ENCODE assay signal across 25 cellular contexts in the genomic region with DNA sequence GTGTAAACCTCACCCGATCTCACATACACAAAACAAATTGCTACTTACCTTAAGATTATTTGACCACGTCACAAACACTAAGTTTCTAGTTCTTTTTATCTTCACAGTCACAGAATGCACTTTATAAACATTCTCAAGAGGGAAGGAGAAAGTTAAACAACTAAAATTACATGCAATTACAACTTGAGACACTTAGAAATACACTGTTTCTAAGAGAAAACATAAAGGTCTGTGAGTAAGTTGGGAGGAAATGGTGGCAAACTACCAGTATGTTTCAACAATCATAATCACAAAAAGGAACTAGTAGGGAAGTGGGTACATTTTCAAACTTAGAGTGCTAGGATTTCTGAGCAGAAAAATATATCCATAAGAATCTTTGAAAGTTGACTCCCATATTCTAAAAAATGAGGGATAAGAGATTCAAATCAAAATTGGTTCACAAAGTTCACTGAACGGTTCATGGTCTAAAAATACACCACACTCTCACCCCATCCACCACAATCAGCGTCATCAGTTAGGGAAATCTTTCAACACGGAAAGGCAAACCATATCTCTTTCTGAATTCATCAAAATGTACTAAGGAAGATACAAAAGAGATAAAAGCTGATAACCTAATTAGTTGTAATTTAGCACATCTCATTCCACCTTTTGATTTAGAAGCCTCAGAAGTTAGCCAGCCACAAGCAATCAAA.
DNase-seq lines count a peak whose midpoint lies in the region; ATAC-seq, FAIRE-seq and TF ChIP-seq lines count a peak whose summit lies in the region.
"Had no signal": no experiment of that assay in that cellular context is flagged by ENCODE, and none has a peak within 500 bp of the region (broad histone marks: within the 10 kb centered on the region; RNA-seq: fewer than 3 reads in every experiment).

No MANE protein-coding gene starts in this region.

- TF ChIP-seq POLR2A in A549 (IDR thresholded peaks at IDR 0.05; ENCODE audit: low read length): no peak

- TF ChIP-seq EP300 in A549 (IDR thresholded peaks at IDR 0.05): no peak

- CTCF ChIA-PET in A549 (lab: Yijun Ruan, JAX): no interaction called here
- CTCF ChIA-PET in PC-9 (lab: Charles Lee): no interaction called here

- H3K4me3 Mint-ChIP-seq in activated T-helper 2 cell treated with anti-CD3 and anti-CD28 coated beads, Interferon-gamma antibody, Interleukin-2, Interleukin-4, amounts not matched to agents 10 μg/mL and 5 μg/mL and 100 μg/mL, durations not matched to agents 14 hours and 24 hours and 36 hours (ENCODE audit: low read depth): no peak overlapping the region
- no peak overlapping the region for H3K4me3 Mint-ChIP-seq in stimulated activated effector memory CD8-positive, alpha-beta T cell treated with anti-CD3 and anti-CD28 coated beads, Interleukin-12 subunit alpha, Interleukin-12 subunit beta, amount 100 ng/mL, for 72 hours
- H3K4me3 Mint-ChIP-seq: activated CD4-positive, alpha-beta T cell treated with anti-CD3 and anti-CD28 coated beads, Interleukin-2, amount 10 ng/mL, durations not matched to agents 24 days and 14 days; CD4-positive, alpha-beta memory T cell; effector memory CD8-positive, alpha-beta T cell; memory B cell; naive B cell had no signal

- ATAC-seq in A549 (no peak), GM18520 (IDR thresholded peaks at IDR 0.05; ENCODE audit: unreplicated experiment) (no peak)
- no peak for ATAC-seq in stimulated activated effector memory CD8-positive, alpha-beta T cell treated with anti-CD3 and anti-CD28 coated beads, Interleukin-12 subunit alpha, Interleukin-12 subunit beta, amount 100 ng/mL, for 72 hours
- ATAC-seq: effector memory CD8-positive, alpha-beta T cell; left cardiac atrium had no signal

- H2AFZ ChIP-seq in Loucy (ENCODE audit: low read length) (peak overlapping the region; percentile 59; the same call in 1 of the 2 replicates), PC-9 (no peak overlapping the region)

- no peak overlapping the region for H3K4me2 ChIP-seq in A549
- H3K4me2 ChIP-seq in Loucy (ENCODE audit: low read depth, low read length, poor library complexity, severe bottlenecking): no peak overlapping the region
- no peak overlapping the region for H3K4me2 ChIP-seq in PC-9
- H3K4me2 ChIP-seq: smooth muscle cell had no signal

- no TSS peak for BruUV-seq in PC-9 (replicated peaks; lab: Mats Ljungman, UMichigan)

- FAIRE-seq in A549 (lab: Jason Lieb, UNC): peak; percentile 13

- H3K27me3 ChIP-seq in Loucy (ENCODE audit: insufficient read depth, low read length, poor library complexity, severe bottlenecking): no peaks in the 10 kb centered on the region
- H3K27me3 ChIP-seq in PC-9 (ENCODE audit: insufficient read depth, low read depth): no peaks in the 10 kb centered on the region
- H3K27me3 ChIP-seq: transverse colon had no signal

- H3K36me3 ChIP-seq in Loucy (ENCODE audit: insufficient read depth, low read length) (no peaks in the 10 kb centered on the region), PC-9 (ENCODE audit: low read depth) (no peaks in the 10 kb centered on the region)
- H3K36me3 ChIP-seq: HAP-1, transverse colon had no signal

- H3K79me2 ChIP-seq in Loucy (ENCODE audit: insufficient read depth, low read length): no peaks in the 10 kb centered on the region
- H3K79me2 ChIP-seq in PC-9 (ENCODE audit: low read depth): no peaks in the 10 kb centered on the region

- 92% methylated on average over 5 of the region's 5 CpGs for WGBS in A549 (ENCODE audit: missing lambda C conversion rate)

- H3K27me3 Mint-ChIP-seq in activated T-helper 2 cell treated with anti-CD3 and anti-CD28 coated beads, Interferon-gamma antibody, Interleukin-2, Interleukin-4, amounts not matched to agents 10 μg/mL and 5 μg/mL and 100 μg/mL, durations not matched to agents 14 hours and 24 hours and 36 hours (ENCODE audit: low read depth): no peaks in the 10 kb centered on the region
- H3K27me3 Mint-ChIP-seq: activated CD4-positive, alpha-beta T cell treated with anti-CD3 and anti-CD28 coated beads, Interleukin-2, amount 10 ng/mL, durations not matched to agents 24 days and 14 days; CD4-positive, alpha-beta memory T cell; effector memory CD8-positive, alpha-beta T cell; memory B cell had no signal

- H3K4me3 ChIP-seq in A549: no peak overlapping the region
- H3K4me3 ChIP-seq in Loucy (ENCODE audit: low read length, poor library complexity, severe bottlenecking): no peak overlapping the region
- no peak overlapping the region for H3K4me3 ChIP-seq in PC-9
- H3K4me3 ChIP-seq: HAP-1, smooth muscle cell, transverse colon had no signal

- H3K27ac ChIP-seq in A549: no peak overlapping the region; a peak in 1 of 6 replicates
- no peak overlapping the region for H3K27ac ChIP-seq in PC-9

- no peaks in the 10 kb centered on the region for H4K20me1 ChIP-seq in Loucy (ENCODE audit: insufficient read depth, low read length, poor library complexity, severe bottlenecking)
- H4K20me1 ChIP-seq in PC-9 (ENCODE audit: insufficient read depth): no peaks in the 10 kb centered on the region

- no peaks in the 10 kb centered on the region for H3K4me1 Mint-ChIP-seq in activated T-helper 2 cell treated with anti-CD3 and anti-CD28 coated beads, Interferon-gamma antibody, Interleukin-2, Interleukin-4, amounts not matched to agents 10 μg/mL and 5 μg/mL and 100 μg/mL, durations not matched to agents 14 hours and 24 hours and 36 hours (ENCODE audit: low read depth)
- no peaks in the 10 kb centered on the region for H3K4me1 Mint-ChIP-seq in stimulated activated effector memory CD8-positive, alpha-beta T cell treated with anti-CD3 and anti-CD28 coated beads, Interleukin-12 subunit alpha, Interleukin-12 subunit beta, amount 100 ng/mL, for 72 hours
- H3K4me1 Mint-ChIP-seq: activated CD4-positive, alpha-beta T cell treated with anti-CD3 and anti-CD28 coated beads, Interleukin-2, amount 10 ng/mL, durations not matched to agents 24 days and 14 days; CD4-positive, alpha-beta memory T cell; memory B cell; naive B cell had no signal

- H3F3A ChIP-seq in Loucy (ENCODE audit: low read depth) (0 out of 2 replicates have a peak, but pooled peaks cover 3% of the 10 kb centered on the region), PC-9 (ENCODE audit: insufficient read depth, low read depth) (no peaks in the 10 kb centered on the region)

- H3K4me1 ChIP-seq in A549: peaks cover 26% of the 10 kb centered on the region
- peaks cover 15% of the 10 kb centered on the region for H3K4me1 ChIP-seq in Loucy (ENCODE audit: insufficient read depth, low read length, poor library complexity, severe bottlenecking)
- H3K4me1 ChIP-seq in PC-9 (replicated peaks; ENCODE audit: insufficient read depth): no peaks in the 10 kb centered on the region
- H3K4me1 ChIP-seq: HAP-1 had no signal

- intact Hi-C loops in PC-9 (cut with micrococcal nuclease; ENCODE audit: unreplicated experiment): no loop called here
- intact Hi-C loops in activated T-helper 2 cell treated with anti-CD3 and anti-CD28 coated beads, Interferon-gamma antibody, Interleukin-2, Interleukin-4, amounts not matched to agents 10 μg/mL and 5 μg/mL and 100 μg/mL, durations not matched to agents 14 hours and 24 hours and 36 hours (cut with micrococcal nuclease): no loop called here

- DNase-seq in A549 (ENCODE audit: low read depth in 1 of 2, low spot score in 1 of 2) (no peak), dermis blood vessel endothelial cell (peak; percentile 17), myocyte (ENCODE audit: low read depth) (peak; percentile 61), PC-9 (no peak)
- DNase-seq in activated T-helper 2 cell treated with anti-CD3 and anti-CD28 coated beads, Interferon-gamma antibody, Interleukin-2, Interleukin-4, amounts not matched to agents 10 μg/mL and 5 μg/mL and 100 μg/mL, durations not matched to agents 14 hours and 24 hours and 36 hours (ENCODE audit: low spot score): no peak
- no peak for DNase-seq in stimulated activated effector memory CD8-positive, alpha-beta T cell treated with anti-CD3 and anti-CD28 coated beads, Interleukin-12 subunit alpha, Interleukin-12 subunit beta, amount 100 ng/mL, for 72 hours (ENCODE audit: low spot score in 2 of 2)
- DNase-seq: activated CD4-positive, alpha-beta T cell treated with anti-CD3 and anti-CD28 coated beads, Interleukin-2, amount 10 ng/mL, durations not matched to agents 24 days and 14 days; activated T-cell treated with anti-CD3 and anti-CD28 coated beads, Interleukin-2, amount 50 U/mL, for 1 hour; CD4-positive, alpha-beta memory T cell; DMS153; effector memory CD8-positive, alpha-beta T cell; foreskin melanocyte; Karpas-422; left cardiac atrium; naive B cell; nucleus accumbens; OCI-M1; SHP77; stimulated activated CD4-positive, alpha-beta T cell treated with anti-CD3 and anti-CD28 coated beads, Interleukin-1b, Interleukin-23, amount 100 ng/mL, for 48 hours; transverse colon had no signal

- H3K9me2 ChIP-seq in Loucy (replicated peaks; ENCODE audit: low read depth, low read length) (no peaks in the 10 kb centered on the region), PC-9 (ENCODE audit: insufficient read depth) (no peaks in the 10 kb centered on the region)

- no peak for TF ChIP-seq RAD21 in A549 (conservative IDR thresholded peaks at IDR 0.05 in 1 of 2, IDR thresholded peaks at IDR 0.05 in 1 of 2)

- POLR2A ChIA-PET in A549 (lab: Yijun Ruan, JAX): no interaction called here
- POLR2A ChIA-PET in PC-9 (lab: Charles Lee; ENCODE audit: unreplicated experiment): no interaction called here

- no peaks in the 10 kb centered on the region for H3K36me3 Mint-ChIP-seq in activated T-helper 2 cell treated with anti-CD3 and anti-CD28 coated beads, Interferon-gamma antibody, Interleukin-2, Interleukin-4, amounts not matched to agents 10 μg/mL and 5 μg/mL and 100 μg/mL, durations not matched to agents 14 hours and 24 hours and 36 hours (ENCODE audit: low read depth)
- no peaks in the 10 kb centered on the region for H3K36me3 Mint-ChIP-seq in stimulated activated effector memory CD8-positive, alpha-beta T cell treated with anti-CD3 and anti-CD28 coated beads, Interleukin-12 subunit alpha, Interleukin-12 subunit beta, amount 100 ng/mL, for 72 hours
- H3K36me3 Mint-ChIP-seq: CD4-positive, alpha-beta memory T cell; memory B cell; naive B cell had no signal

- no peak overlapping the region for H3K27ac Mint-ChIP-seq in activated T-helper 2 cell treated with anti-CD3 and anti-CD28 coated beads, Interferon-gamma antibody, Interleukin-2, Interleukin-4, amounts not matched to agents 10 μg/mL and 5 μg/mL and 100 μg/mL, durations not matched to agents 14 hours and 24 hours and 36 hours
- H3K27ac Mint-ChIP-seq in stimulated activated effector memory CD8-positive, alpha-beta T cell treated with anti-CD3 and anti-CD28 coated beads, Interleukin-12 subunit alpha, Interleukin-12 subunit beta, amount 100 ng/mL, for 72 hours: no peak overlapping the region
- H3K27ac Mint-ChIP-seq: activated CD4-positive, alpha-beta T cell treated with anti-CD3 and anti-CD28 coated beads, Interleukin-2, amount 10 ng/mL, durations not matched to agents 24 days and 14 days; CD4-positive, alpha-beta memory T cell; effector memory CD8-positive, alpha-beta T cell; memory B cell; naive B cell had no signal

- H3K9me3 ChIP-seq in A549: no peaks in the 10 kb centered on the region
- no peaks in the 10 kb centered on the region for H3K9me3 ChIP-seq in Loucy (ENCODE audit: insufficient read depth, low read depth, low read length)
- no peaks in the 10 kb centered on the region for H3K9me3 ChIP-seq in PC-9 (ENCODE audit: insufficient read depth, low read depth)
- H3K9me3 ChIP-seq: HAP-1, transverse colon had no signal

- H3K9me3 Mint-ChIP-seq in activated T-helper 2 cell treated with anti-CD3 and anti-CD28 coated beads, Interferon-gamma antibody, Interleukin-2, Interleukin-4, amounts not matched to agents 10 μg/mL and 5 μg/mL and 100 μg/mL, durations not matched to agents 14 hours and 24 hours and 36 hours: peaks cover 4% of the 10 kb centered on the region
- H3K9me3 Mint-ChIP-seq in stimulated activated effector memory CD8-positive, alpha-beta T cell treated with anti-CD3 and anti-CD28 coated beads, Interleukin-12 subunit alpha, Interleukin-12 subunit beta, amount 100 ng/mL, for 72 hours: peaks cover 22% of the 10 kb centered on the region
- H3K9me3 Mint-ChIP-seq: activated CD4-positive, alpha-beta T cell treated with anti-CD3 and anti-CD28 coated beads, Interleukin-2, amount 10 ng/mL, durations not matched to agents 24 days and 14 days had no signal

- TF ChIP-seq CTCF in A549 (IDR thresholded peaks at IDR 0.05) (no peak), Loucy (conservative IDR thresholded peaks at IDR 0.05; ENCODE audit: low read length) (no peak), PC-9 (conservative IDR thresholded peaks at IDR 0.05) (no peak)

- no peak overlapping the region for H3K9ac ChIP-seq in Loucy (ENCODE audit: low read depth, low read length, poor library complexity, severe bottlenecking)

Comparison
In these comparisons a context has a peak if more than half of its experiments do, and no peak if none do; other contexts are left out.
1. DNase-seq: peak in dermis blood vessel endothelial cell (single experiment) and myocyte (single experiment); none in A549 (0 of 2), PC-9 (0 of 2), activated T-helper 2 cell treated with anti-CD3 and anti-CD28 coated beads, Interferon-gamma antibody, Interleukin-2, Interleukin-4, amounts not matched to agents 10 μg/mL and 5 μg/mL and 100 μg/mL, durations not matched to agents 14 hours and 24 hours and 36 hours (single experiment) and stimulated activated effector memory CD8-positive, alpha-beta T cell treated with anti-CD3 and anti-CD28 coated beads, Interleukin-12 subunit alpha, Interleukin-12 subunit beta, amount 100 ng/mL, for 72 hours (0 of 2).